2 cellular contexts compared by ENCODE assay signal in the genomic region with DNA sequence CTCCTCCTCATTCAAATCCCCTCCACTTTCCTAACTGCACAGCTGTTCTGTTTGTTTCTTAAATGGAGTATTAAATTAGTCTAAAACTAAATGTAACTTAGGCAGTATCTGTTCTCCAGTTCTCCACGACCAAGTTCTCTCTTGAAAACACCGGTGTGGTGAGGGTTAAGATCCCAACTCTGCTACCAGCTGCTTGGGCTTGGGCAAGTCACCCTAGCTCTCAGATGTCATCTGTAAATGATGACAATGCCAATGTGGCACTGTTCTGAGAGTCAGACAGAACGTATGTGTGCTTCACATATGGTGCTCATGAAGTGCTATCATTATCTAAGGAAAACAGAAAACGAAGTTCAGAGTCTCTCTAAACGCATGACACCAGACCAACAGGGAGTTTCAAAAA. TPM values are rescaled to one million over a fixed set of nuclear protein-coding genes. Genes with fewer than 3 reads are reported as not detected.
"Had no signal": no experiment of that assay in that cellular context is flagged by ENCODE, and none has a peak within 500 bp of the region (broad histone marks: within the 10 kb centered on the region; RNA-seq: fewer than 3 reads in every experiment).

No MANE protein-coding gene starts in this region.

RNA-seq across cellular contexts. Expression of gene CBS, which starts 29.0 kb away (rescaled TPM):
- total RNA-seq: mononuclear cell had no signal
- polyA plus RNA-seq: immature natural killer cell had no signal
